In genomic region chr4:142615324-142615665, GRCh38 we compare ENCODE assay signal across 19 cellular contexts.
A peak's percentile ranks its signal among the peaks of the same experiment; 100 is the strongest.
DNase-seq lines count a peak whose midpoint lies in the region; ATAC-seq, FAIRE-seq and TF ChIP-seq lines count a peak whose summit lies in the region.
"Had no signal": no experiment of that assay in that cellular context is flagged by ENCODE, and none has a peak within 500 bp of the region (broad histone marks: within the 10 kb centered on the region; RNA-seq: fewer than 3 reads in every experiment).

No MANE protein-coding gene starts in this region.

- no peak overlapping the region for H3K4me3 Mint-ChIP-seq in activated T-cell treated with anti-CD3 and anti-CD28 coated beads, Interleukin-2, amount 50 U/mL, for 4 hours
- H3K4me3 Mint-ChIP-seq: activated CD4-positive, alpha-beta T cell treated with anti-CD3 and anti-CD28 coated beads, Interleukin-2, amount 10 ng/mL, durations not matched to agents 7 days and 5 days; activated naive CD8-positive, alpha-beta T cell; natural killer cell treated with Interleukin-12 subunit alpha and Interleukin-12 subunit beta and Interleukin-15 and Interleukin-18, amount 100 ng/mL, for 72 hours had no signal

- H3K36me3 Mint-ChIP-seq in activated T-cell treated with anti-CD3 and anti-CD28 coated beads, Interleukin-2, amount 50 U/mL, for 4 hours (ENCODE audit: insufficient read depth), result peaks cover 54% of the 10 kb centered on the region
- H3K36me3 Mint-ChIP-seq: natural killer cell treated with Interleukin-12 subunit alpha and Interleukin-12 subunit beta and Interleukin-15 and Interleukin-18, amount 100 ng/mL, for 72 hours had no signal

- peaks cover 40% of the 10 kb centered on the region for H3K9me3 Mint-ChIP-seq in activated T-cell treated with anti-CD3 and anti-CD28 coated beads, Interleukin-2, amount 50 U/mL, for 4 hours

- H3K27ac ChIP-seq in A549, result peak overlapping the region; percentile 73 to 81
- H3K27ac ChIP-seq: right lobe of liver, SJCRH30, tibial artery had no signal

- no peak for FAIRE-seq in A549 (lab: Jason Lieb, UNC)

- no peak for TF ChIP-seq POLR2A in A549 (IDR thresholded peaks at IDR 0.05; ENCODE audit: low read length)

- POLR2A ChIA-PET in A549 (lab: Yijun Ruan, JAX), result interaction anchor here (0.6 kb wide), 1 partner anchor 211 kb away, joined by 3 read pairs; no protein-coding TSS in a partner anchor

- no peak for TF ChIP-seq CTCF in A549 (IDR thresholded peaks at IDR 0.05)

- ATAC-seq in A549 (peak; percentile 78 to 87; a peak in 5 of 6 replicates), HG02588 (IDR thresholded peaks at IDR 0.05; ENCODE audit: unreplicated experiment) (no peak)
- ATAC-seq in activated T-cell treated with anti-CD3 and anti-CD28 coated beads, Interleukin-2, amount 50 U/mL, for 4 hours, result no peak
- ATAC-seq: natural killer cell treated with Interleukin-12 subunit alpha and Interleukin-12 subunit beta and Interleukin-15 and Interleukin-18, amount 100 ng/mL, for 72 hours had no signal

- no peak overlapping the region for H3K4me3 ChIP-seq in A549
- H3K4me3 ChIP-seq: right lobe of liver, SJCRH30, tibial artery had no signal

- peaks cover 22% of the 10 kb centered on the region for H3K4me1 ChIP-seq in A549
- H3K4me1 ChIP-seq: right lobe of liver, SJCRH30 had no signal

- no peaks in the 10 kb centered on the region for H3K27me3 Mint-ChIP-seq in activated T-cell treated with anti-CD3 and anti-CD28 coated beads, Interleukin-2, amount 50 U/mL, for 4 hours (ENCODE audit: low read depth)
- H3K27me3 Mint-ChIP-seq: activated CD4-positive, alpha-beta T cell treated with anti-CD3 and anti-CD28 coated beads, Interleukin-2, amount 10 ng/mL, durations not matched to agents 7 days and 5 days; activated naive CD8-positive, alpha-beta T cell; natural killer cell treated with Interleukin-12 subunit alpha and Interleukin-12 subunit beta and Interleukin-15 and Interleukin-18, amount 100 ng/mL, for 72 hours had no signal

- CTCF ChIA-PET in A549 (lab: Yijun Ruan, JAX), result no interaction called here

- H3K9me3 ChIP-seq in A549, result peaks cover 5% of the 10 kb centered on the region; the same call in 1 of the 3 replicates
- H3K9me3 ChIP-seq: right lobe of liver, SJCRH30, tibial artery had no signal

- peak in 1 of 2 experiments; percentile 32; a peak in 1 of 5 replicates for TF ChIP-seq EP300 in A549 (IDR thresholded peaks at IDR 0.05)

- WGBS in A549 (ENCODE audit: missing lambda C conversion rate), result 2% methylated on average over 2 of the region's 2 CpGs

- DNase-seq in A549 (ENCODE audit: low read depth in 1 of 2, low spot score in 1 of 2) (peak in 1 of 2 experiments; percentile 61), HS-5 (ENCODE audit: low read depth) (peak; percentile 54), amniotic stem cell (lab: John Stamatoyannopoulos, UW) (peak; percentile 37), hepatic stellate cell (ENCODE audit: low spot score) (peak; percentile 3), superior temporal gyrus (ENCODE audit: extremely low spot score) (no peak), NCI-H146 treated with DMSO at 0.1 percent for 48 hours (lab: John Stamatoyannopoulos, UW; ENCODE audit: unreplicated experiment) (no peak)
- no peak for DNase-seq in activated T-cell treated with anti-CD3 and anti-CD28 coated beads, Interleukin-2, amount 50 U/mL, for 4 hours
- DNase-seq: ACHN; activated CD4-positive, alpha-beta T cell treated with anti-CD3 and anti-CD28 coated beads, Interleukin-2, amount 10 ng/mL, durations not matched to agents 7 days and 5 days; activated T-cell treated with anti-CD3 and anti-CD28 coated beads for 4 hours; GDM1; right lobe of liver; SJCRH30; stimulated activated CD4-positive, alpha-beta T cell treated with anti-CD3 and anti-CD28 coated beads, Interleukin-4, amount 100 ng/mL, for 4 hours; T-helper 9 cell; tibial artery had no signal

- TF ChIP-seq RAD21 in A549 (conservative IDR thresholded peaks at IDR 0.05 in 1 of 2, IDR thresholded peaks at IDR 0.05 in 1 of 2), result no peak

- peak overlapping the region; percentile 65 for H3K4me2 ChIP-seq in A549

- peaks cover 8% of the 10 kb centered on the region for H3K4me1 Mint-ChIP-seq in activated T-cell treated with anti-CD3 and anti-CD28 coated beads, Interleukin-2, amount 50 U/mL, for 4 hours (ENCODE audit: low read depth)

TF ChIP-seq in A549, 52 proteins besides CTCF, POLR2A, EP300 and RAD21:
- no peak for TF ChIP-seq RCOR1 (IDR thresholded peaks at IDR 0.05; ENCODE audit: low read depth, low read length)
- TF ChIP-seq JUNB (IDR thresholded peaks at IDR 0.05), result peak; percentile 42; the same call in 1 of the 2 replicates
- peak; percentile 31; the same call in 1 of the 2 replicates for TF ChIP-seq FOSL2 (IDR thresholded peaks at IDR 0.05)
- TF ChIP-seq FOSL2 (CRISPR knock-in tag; IDR thresholded peaks at IDR 0.05), result no peak; the same call in 1 of the 2 replicates
- no peak for TF ChIP-seq RNF2 (IDR thresholded peaks at IDR 0.05; ENCODE audit: borderline replicate concordance, low read depth)
- TF ChIP-seq CHD2 (IDR thresholded peaks at IDR 0.05; ENCODE audit: low read length, partially characterized antibody), result no peak
- TF ChIP-seq ZFP36 (IDR thresholded peaks at IDR 0.05; ENCODE audit: borderline replicate concordance, partially characterized antibody), result no peak
- peak; percentile 48; the same call in 1 of the 2 replicates for TF ChIP-seq GATA3 (IDR thresholded peaks at IDR 0.05; ENCODE audit: borderline replicate concordance)

Comparison
In these comparisons a context has a peak if more than half of its experiments do, and no peak if none do; other contexts are left out.
1. ATAC-seq: peak in A549 (2 of 2); none in activated T-cell treated with anti-CD3 and anti-CD28 coated beads, Interleukin-2, amount 50 U/mL, for 4 hours (0 of 2) and HG02588 (single experiment).
2. DNase-seq: peak in HS-5 (single experiment), amniotic stem cell (single experiment) and hepatic stellate cell (single experiment); none in activated T-cell treated with anti-CD3 and anti-CD28 coated beads, Interleukin-2, amount 50 U/mL, for 4 hours (single experiment), superior temporal gyrus (single experiment) and NCI-H146 treated with DMSO at 0.1 percent for 48 hours (single experiment).